ENCODE assay signal across 23 cellular contexts in the genomic region with DNA sequence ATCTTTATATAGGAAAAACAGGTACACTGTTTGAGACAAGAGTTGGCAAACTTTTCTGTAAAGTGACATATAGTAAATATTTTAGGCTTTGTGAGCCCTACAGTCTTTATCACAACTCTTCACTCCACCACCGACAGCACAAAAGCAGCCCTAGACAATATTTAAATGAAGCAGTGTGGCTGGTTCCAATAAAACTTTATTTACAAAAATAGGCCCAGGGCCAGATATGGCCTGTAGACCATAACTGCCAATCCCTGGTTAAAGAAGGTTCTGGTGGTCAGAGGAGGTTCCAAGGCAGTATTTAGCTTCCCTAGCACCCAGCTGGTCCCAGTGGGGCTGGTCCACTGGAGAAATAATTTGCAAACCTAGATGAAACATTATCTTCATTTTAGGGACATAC. TPM values are rescaled to one million over a fixed set of nuclear protein-coding genes. Genes with fewer than 3 reads are reported as not detected.
DNase-seq lines count a peak whose midpoint lies in the region; ATAC-seq, FAIRE-seq and TF ChIP-seq lines count a peak whose summit lies in the region.
"Had no signal": no experiment of that assay in that cellular context is flagged by ENCODE, and none has a peak within 500 bp of the region (broad histone marks: within the 10 kb centered on the region; RNA-seq: fewer than 3 reads in every experiment).

No MANE protein-coding gene starts in this region.

- ATAC-seq in HepG2, result no peak
- no peak for ATAC-seq in right lobe of liver
- ATAC-seq in central memory CD8-positive, alpha-beta T cell (replicated peaks; ENCODE audit: extremely low read depth, poor library complexity, severe bottlenecking), result no peak
- ATAC-seq in stimulated activated naive CD8-positive, alpha-beta T cell treated with anti-CD3 and anti-CD28 coated beads, Interleukin-15, amount 100 ng/mL, for 72 hours, result no peak
- no peak for ATAC-seq in left ventricle myocardium superior
- ATAC-seq: activated CD4-positive, CD25-positive, alpha-beta regulatory T cell treated with anti-CD3 and anti-CD28 coated beads, Interleukin-2, amount 50 U/mL, for 24 hours; HCT116; heart right ventricle; left lung had no signal

- peak overlapping the region; percentile 98 for H3K4me3 Mint-ChIP-seq in central memory CD8-positive, alpha-beta T cell
- peak overlapping the region; percentile 57 to 60 for H3K4me3 Mint-ChIP-seq in stimulated activated naive CD8-positive, alpha-beta T cell treated with anti-CD3 and anti-CD28 coated beads, Interleukin-15, amount 100 ng/mL, for 72 hours
- no peak overlapping the region for H3K4me3 Mint-ChIP-seq in HFFc6

- TF ChIP-seq POLR2A in HepG2 (IDR thresholded peaks at IDR 0.05; ENCODE audit: insufficient read depth in 1 of 2, low read depth in 2 of 2, low read length in 2 of 2) (no peak), right lobe of liver (IDR thresholded peaks at IDR 0.05) (no peak)

- H3K4me1 ChIP-seq in HepG2 (ENCODE audit: insufficient read depth, low read length) (peaks cover 24% of the 10 kb centered on the region), right lobe of liver (peaks cover 0 to 12% (median 0%) of the 10 kb centered on the region in 4 donors), Loucy (ENCODE audit: insufficient read depth, low read length, poor library complexity, severe bottlenecking) (peaks cover 73% of the 10 kb centered on the region)

- no peak for FAIRE-seq in HepG2 (lab: Jason Lieb, UNC)
- FAIRE-seq: GM18507, urothelium cell line had no signal

- H3K27me3 ChIP-seq in HepG2 (ENCODE audit: control insufficient read depth in 1 of 2, insufficient read depth in 2 of 2, low read length in 2 of 2) (no peaks in the 10 kb centered on the region), right lobe of liver (no peaks in the 10 kb centered on the region), Loucy (ENCODE audit: insufficient read depth, low read length, poor library complexity, severe bottlenecking) (no peaks in the 10 kb centered on the region)
- H3K27me3 ChIP-seq: colonic mucosa, heart right ventricle, left lung, neutrophil had no signal

- H3K79me2 ChIP-seq in HepG2 (ENCODE audit: insufficient read depth, low read length) (peaks cover 18% of the 10 kb centered on the region), Loucy (ENCODE audit: insufficient read depth, low read length) (peaks cover 86% of the 10 kb centered on the region)

- TF ChIP-seq CTCF in HepG2 (CRISPR knock-in tag; IDR thresholded peaks at IDR 0.05), result no peak
- no peak for TF ChIP-seq CTCF in right lobe of liver (IDR thresholded peaks at IDR 0.05)
- TF ChIP-seq CTCF in Loucy (conservative IDR thresholded peaks at IDR 0.05; ENCODE audit: low read length), result no peak
- no peak for TF ChIP-seq CTCF in HFFc6 (IDR thresholded peaks at IDR 0.05)
- no peak for TF ChIP-seq CTCF in RWPE1 (conservative IDR thresholded peaks at IDR 0.05; ENCODE audit: low read depth)

- peaks cover 83% of the 10 kb centered on the region for H3K4me1 Mint-ChIP-seq in central memory CD8-positive, alpha-beta T cell
- peaks cover 87% of the 10 kb centered on the region for H3K4me1 Mint-ChIP-seq in stimulated activated naive CD8-positive, alpha-beta T cell treated with anti-CD3 and anti-CD28 coated beads, Interleukin-15, amount 100 ng/mL, for 72 hours
- H3K4me1 Mint-ChIP-seq in HFFc6 (ENCODE audit: low read depth), result peaks cover 22% of the 10 kb centered on the region; the same call in 1 of the 2 replicates

- H3F3A ChIP-seq in Loucy (ENCODE audit: low read depth), result no peaks in the 10 kb centered on the region; the same call in 1 of the 2 replicates

- WGBS in HepG2 (ENCODE audit: low lambda C conversion rate), result 97% methylated on average over 1 of the region's 1 CpG
- WGBS in right lobe of liver (ENCODE audit: insufficient coverage, low coverage, low lambda C conversion rate, missing lambda C conversion rate), result 93% methylated on average over 1 of the region's 1 CpG

- H3K4me2 ChIP-seq in HepG2 (ENCODE audit: low read depth, low read length) (no peak overlapping the region), Loucy (ENCODE audit: low read depth, low read length, poor library complexity, severe bottlenecking) (peak overlapping the region; percentile 92)

- no peaks in the 10 kb centered on the region for H3K9me3 Mint-ChIP-seq in central memory CD8-positive, alpha-beta T cell
- H3K9me3 Mint-ChIP-seq in stimulated activated naive CD8-positive, alpha-beta T cell treated with anti-CD3 and anti-CD28 coated beads, Interleukin-15, amount 100 ng/mL, for 72 hours, result no peaks in the 10 kb centered on the region
- H3K9me3 Mint-ChIP-seq in HFFc6, result no peaks in the 10 kb centered on the region

- POLR2A ChIA-PET in HepG2 (lab: Yijun Ruan, JAX), result interaction anchor here (4.9 kb wide), 1 partner anchor 11 kb away, joined by 83 read pairs; no protein-coding TSS in a partner anchor
- POLR2A ChIA-PET in RWPE1 (lab: Yijun Ruan, JAX; ENCODE audit: low non-redundant PET), result no interaction called here

- H3K4me3 ChIP-seq in HepG2 (replicated peaks in 1 of 3; ENCODE audit: insufficient read depth in 1 of 3, low read depth in 2 of 3, low read length in 3 of 3) (no peak overlapping the region), right lobe of liver (no peak overlapping the region), Loucy (ENCODE audit: low read length, poor library complexity, severe bottlenecking) (peak overlapping the region; percentile 91)
- H3K4me3 ChIP-seq: colonic mucosa, heart right ventricle, left lung, SK-N-MC had no signal

- peaks cover 38% of the 10 kb centered on the region for H3K36me3 Mint-ChIP-seq in central memory CD8-positive, alpha-beta T cell (ENCODE audit: insufficient read depth)
- H3K36me3 Mint-ChIP-seq in HFFc6 (ENCODE audit: low read depth), result 0 out of 2 replicates have a peak, but pooled peaks cover 6% of the 10 kb centered on the region

- no peaks in the 10 kb centered on the region for H3K9me3 ChIP-seq in HepG2 (ENCODE audit: low read length)
- H3K9me3 ChIP-seq in right lobe of liver, result no peaks in the 10 kb centered on the region
- no peaks in the 10 kb centered on the region for H3K9me3 ChIP-seq in Loucy (ENCODE audit: insufficient read depth, low read depth, low read length)
- H3K9me3 ChIP-seq: colonic mucosa, heart right ventricle, left lung, neutrophil had no signal

- H3K9me2 ChIP-seq in Loucy (replicated peaks; ENCODE audit: low read depth, low read length), result no peaks in the 10 kb centered on the region

- H3K27ac ChIP-seq in HepG2 (ENCODE audit: extremely low read length, insufficient read depth, low read length) (no peak overlapping the region), right lobe of liver (no peak overlapping the region), RWPE1 (no peak overlapping the region)
- H3K27ac ChIP-seq: colonic mucosa, left lung, SK-N-MC had no signal

- peak overlapping the region; percentile 17 for H3K27ac Mint-ChIP-seq in central memory CD8-positive, alpha-beta T cell (ENCODE audit: low read depth)
- H3K27ac Mint-ChIP-seq in stimulated activated naive CD8-positive, alpha-beta T cell treated with anti-CD3 and anti-CD28 coated beads, Interleukin-15, amount 100 ng/mL, for 72 hours, result peak overlapping the region in 1 of 2 donors; percentile 49
- H3K27ac Mint-ChIP-seq in HFFc6, result no peak overlapping the region

- H2AFZ ChIP-seq in HepG2 (ENCODE audit: low read length) (no peak overlapping the region), Loucy (ENCODE audit: low read length) (no peak overlapping the region)

- H3K27me3 Mint-ChIP-seq in central memory CD8-positive, alpha-beta T cell, result no peaks in the 10 kb centered on the region
- H3K27me3 Mint-ChIP-seq in stimulated activated naive CD8-positive, alpha-beta T cell treated with anti-CD3 and anti-CD28 coated beads, Interleukin-15, amount 100 ng/mL, for 72 hours, result no peaks in the 10 kb centered on the region
- H3K27me3 Mint-ChIP-seq in HFFc6 (ENCODE audit: insufficient read depth), result peaks cover 46% of the 10 kb centered on the region

- no TSS peak for BruUV-seq in HepG2 (replicated peaks; lab: Mats Ljungman, UMichigan)

- DNase-seq in HepG2 (ENCODE audit: low spot score) (no peak), right lobe of liver (no peak), left ventricle myocardium superior (no peak), HFFc6 (no peak), RWPE1 (ENCODE audit: low spot score) (no peak)
- DNase-seq in central memory CD8-positive, alpha-beta T cell (ENCODE audit: low spot score in 2 of 2), result no peak
- no peak for DNase-seq in stimulated activated naive CD8-positive, alpha-beta T cell treated with anti-CD3 and anti-CD28 coated beads, Interleukin-15, amount 100 ng/mL, for 72 hours
- DNase-seq: activated CD8-positive, alpha-beta memory T cell treated with anti-CD3 and anti-CD28 coated beads, Interleukin-2, amount 50 U/mL, for 48 hours; colonic mucosa; heart right ventricle; left lung; NCI-H1105; NCI-H2081; NCI-H446 treated with DMSO at 0.1 percent for 48 hours; NK-92 treated with Interleukin-12 subunit alpha and Interleukin-12 subunit beta, amount 100 ng/mL, for 24 hours; stimulated activated CD4-positive, alpha-beta T cell treated with anti-CD3 and anti-CD28 coated beads, Interleukin-4, amount 100 ng/mL, for 4 hours had no signal

- TF ChIP-seq EP300 in HepG2 (IDR thresholded peaks at IDR 0.05; ENCODE audit: low read depth in 2 of 2, low read length in 2 of 2) (no peak), HepG2 (CRISPR knock-in tag; IDR thresholded peaks at IDR 0.05; ENCODE audit: borderline replicate concordance) (no peak)

- H3K9ac ChIP-seq in HepG2 (ENCODE audit: insufficient read depth, low read depth, low read length), result no peak overlapping the region
- peak overlapping the region; percentile 95 for H3K9ac ChIP-seq in Loucy (ENCODE audit: low read depth, low read length, poor library complexity, severe bottlenecking)

- no peaks in the 10 kb centered on the region for H4K20me1 ChIP-seq in HepG2 (ENCODE audit: insufficient read depth, low read length)
- H4K20me1 ChIP-seq in Loucy (ENCODE audit: insufficient read depth, low read length, poor library complexity, severe bottlenecking), result peaks cover 79% of the 10 kb centered on the region

- intact Hi-C loops in HepG2 (cut with micrococcal nuclease; ENCODE audit: unreplicated experiment), result no loop called here
- intact Hi-C loops in right lobe of liver (cut with DNase I), result no loop called here
- intact Hi-C loops in left ventricle myocardium superior (cut with micrococcal nuclease), result no loop called here

- CTCF ChIA-PET in HepG2 (lab: Yijun Ruan, JAX; ENCODE audit: low intra/inter-chr PET ratio, low total read pairs), result no interaction called here
- CTCF ChIA-PET in RWPE1 (lab: Yijun Ruan, JAX), result no interaction called here

- TF ChIP-seq RAD21 in HepG2 (CRISPR knock-in tag; IDR thresholded peaks at IDR 0.05), result no peak

- H3K36me3 ChIP-seq in HepG2 (replicated peaks in 1 of 2; ENCODE audit: control insufficient read depth in 1 of 2, insufficient read depth in 2 of 2, low read length in 2 of 2), result peaks cover 3% of the 10 kb centered on the region in 2 experiments; a peak in 1 of 5 replicates
- no peaks in the 10 kb centered on the region for H3K36me3 ChIP-seq in right lobe of liver
- H3K36me3 ChIP-seq in Loucy (ENCODE audit: insufficient read depth, low read length), result peaks cover 6% of the 10 kb centered on the region; the same call in 1 of the 2 replicates
- H3K36me3 ChIP-seq: colonic mucosa had no signal

- in situ Hi-C loops in HepG2 (cut with HindIII; ENCODE audit: extremely low pct_ligation_motif_present, low pct_unique_long_range_greater_than_20kb), result no loop called here

RNA-seq across cellular contexts. Expression of a gene that starts 3.6 kb away (rescaled TPM):
- 12.1 and 12.3 TPM in 2 replicates for total RNA-seq in HepG2 (2016; rRNA removed; fragmentation: Illumina TruSeq; extraction: Trizol)
- 10.9 and 12.0 TPM in 2 replicates for total RNA-seq in HepG2 (2016; cell fraction: cytosol; rRNA removed; fragmentation: Illumina TruSeq; extraction: Trizol; ENCODE audit: low read depth)
- 9.9 and 12.6 TPM in 2 replicates for total RNA-seq in HepG2 (2016; cell fraction: insoluble cytoplasmic fraction; rRNA removed; fragmentation: Illumina TruSeq; extraction: Trizol)
- 21.3 and 21.9 TPM in 2 replicates for total RNA-seq in HepG2 (2016; cell fraction: membrane; rRNA removed; fragmentation: Illumina TruSeq; extraction: Trizol)
- 8.1 and 8.9 TPM in 2 replicates for total RNA-seq in HepG2 (2016; cell fraction: nucleus; rRNA removed; fragmentation: Illumina TruSeq; extraction: Trizol)
- 19.8 and 22.0 TPM in 2 replicates for polyA plus RNA-seq in HepG2 (2011; rRNA removed)
- 11.4 and 15.9 TPM in 2 replicates for polyA plus RNA-seq in HepG2 (2011; cell fraction: cytosol; rRNA removed)
- polyA plus RNA-seq in HepG2 (2011; cell fraction: nucleus; rRNA removed), result 17.2 and 20.5 TPM in 2 replicates
- 11.3 and 12.2 TPM in 2 replicates for polyA plus RNA-seq in HepG2 (2012)
- 19.0 and 20.2 TPM in 2 replicates for polyA plus RNA-seq in HepG2 (2016; cell fraction: cytosol; fragmentation: Illumina TruSeq; extraction: Trizol; ENCODE audit: low read depth)
- 19.2 and 23.6 TPM in 2 replicates for polyA plus RNA-seq in HepG2 (2016; cell fraction: insoluble cytoplasmic fraction; fragmentation: Illumina TruSeq; extraction: Trizol; ENCODE audit: low read depth)
- polyA plus RNA-seq in HepG2 (2016; cell fraction: membrane; fragmentation: Illumina TruSeq; extraction: Trizol; ENCODE audit: low read depth), result 28.9 and 33.3 TPM in 2 replicates
- polyA plus RNA-seq in HepG2 (2016; cell fraction: nucleus; fragmentation: Illumina TruSeq; extraction: Trizol; ENCODE audit: insufficient read depth, low read depth), result 20.1 and 22.1 TPM in 2 replicates
- polyA minus RNA-seq in HepG2 (2011; rRNA and poly(A)+ RNA removed; ENCODE audit: low replicate concordance), result 32.1 TPM in 1 of 2 replicates, not detected in the other
- polyA minus RNA-seq in HepG2 (2011; cell fraction: cytosol; rRNA and poly(A)+ RNA removed), result 6.7 and 8.0 TPM in 2 replicates
- 7.9 and 8.7 TPM in 2 replicates for polyA minus RNA-seq in HepG2 (2011; cell fraction: nucleus; rRNA and poly(A)+ RNA removed)
- total RNA-seq in right lobe of liver, result 1 to 10 TPM; 4.4 to 7.3 (median 5.9) TPM
- total RNA-seq in left ventricle myocardium superior, result 11.2 TPM
- 1 to 10 TPM in 1 of 6 experiments, under 1 TPM in 5; 0.23 to 1.1 (median 0.57) TPM for total RNA-seq in HFFc6 (2021; fragmentation: NEBNext Ultra II Directional; extraction: Animal tissue kit (Norgen Biotek cat#: 25700))

RNA-seq across cellular contexts. Expression of a gene that starts 28.2 kb away (rescaled TPM):
- total RNA-seq in HepG2 (2016; rRNA removed; fragmentation: Illumina TruSeq; extraction: Trizol), result 39.2 and 43.8 TPM in 2 replicates
- total RNA-seq in HepG2 (2016; cell fraction: cytosol; rRNA removed; fragmentation: Illumina TruSeq; extraction: Trizol; ENCODE audit: low read depth), result 7.5 and 9.1 TPM in 2 replicates
- 38.8 and 41.1 TPM in 2 replicates for total RNA-seq in HepG2 (2016; cell fraction: insoluble cytoplasmic fraction; rRNA removed; fragmentation: Illumina TruSeq; extraction: Trizol)
- total RNA-seq in HepG2 (2016; cell fraction: membrane; rRNA removed; fragmentation: Illumina TruSeq; extraction: Trizol), result 14.7 and 17.3 TPM in 2 replicates
- total RNA-seq in HepG2 (2016; cell fraction: nucleus; rRNA removed; fragmentation: Illumina TruSeq; extraction: Trizol), result 47.4 and 58.4 TPM in 2 replicates
- 17.2 and 21.2 TPM in 2 replicates for polyA plus RNA-seq in HepG2 (2011; rRNA removed)
- 11.2 and 13.2 TPM in 2 replicates for polyA plus RNA-seq in HepG2 (2011; cell fraction: cytosol; rRNA removed)
- 21.2 and 24.5 TPM in 2 replicates for polyA plus RNA-seq in HepG2 (2011; cell fraction: nucleus; rRNA removed)
- 16.5 and 22.9 TPM in 2 replicates for polyA plus RNA-seq in HepG2 (2012)
- 1.2 and 1.6 TPM in 2 replicates for polyA plus RNA-seq in HepG2 (2016; cell fraction: cytosol; fragmentation: Illumina TruSeq; extraction: Trizol; ENCODE audit: low read depth)
- polyA plus RNA-seq in HepG2 (2016; cell fraction: insoluble cytoplasmic fraction; fragmentation: Illumina TruSeq; extraction: Trizol; ENCODE audit: low read depth), result 35.8 and 38.8 TPM in 2 replicates
- polyA plus RNA-seq in HepG2 (2016; cell fraction: membrane; fragmentation: Illumina TruSeq; extraction: Trizol; ENCODE audit: low read depth), result 5.3 and 5.7 TPM in 2 replicates
- 32.7 and 33.9 TPM in 2 replicates for polyA plus RNA-seq in HepG2 (2016; cell fraction: nucleus; fragmentation: Illumina TruSeq; extraction: Trizol; ENCODE audit: insufficient read depth, low read depth)
- 35.4 and 40.6 TPM in 2 replicates for polyA minus RNA-seq in HepG2 (2011; rRNA and poly(A)+ RNA removed; ENCODE audit: low replicate concordance)
- polyA minus RNA-seq in HepG2 (2011; cell fraction: cytosol; rRNA and poly(A)+ RNA removed), result 20.4 and 21.7 TPM in 2 replicates
- 84.9 and 89.1 TPM in 2 replicates for polyA minus RNA-seq in HepG2 (2011; cell fraction: nucleus; rRNA and poly(A)+ RNA removed)
- total RNA-seq in right lobe of liver, result 10 to 100 TPM; 10.8 to 21.3 (median 15.2) TPM
- total RNA-seq in left ventricle myocardium superior, result 52.8 TPM
- total RNA-seq in HFFc6 (2021; fragmentation: NEBNext Ultra II Directional; extraction: Animal tissue kit (Norgen Biotek cat#: 25700)), result 10 to 100 TPM; 35.3 to 45.5 (median 36.5) TPM

RNA-seq across cellular contexts. Expression of a gene that starts 52.5 kb away (rescaled TPM):
- 67.0 and 113 TPM in 2 replicates for total RNA-seq in HepG2 (2016; rRNA removed; fragmentation: Illumina TruSeq; extraction: Trizol)
- total RNA-seq in HepG2 (2016; cell fraction: cytosol; rRNA removed; fragmentation: Illumina TruSeq; extraction: Trizol; ENCODE audit: low read depth), result 128 and 146 TPM in 2 replicates
- total RNA-seq in HepG2 (2016; cell fraction: insoluble cytoplasmic fraction; rRNA removed; fragmentation: Illumina TruSeq; extraction: Trizol), result 68.0 and 117 TPM in 2 replicates
- 115 and 123 TPM in 2 replicates for total RNA-seq in HepG2 (2016; cell fraction: membrane; rRNA removed; fragmentation: Illumina TruSeq; extraction: Trizol)
- total RNA-seq in HepG2 (2016; cell fraction: nucleus; rRNA removed; fragmentation: Illumina TruSeq; extraction: Trizol), result 105 and 117 TPM in 2 replicates
- polyA plus RNA-seq in HepG2 (2011; rRNA removed), result 83.6 and 99.6 TPM in 2 replicates
- polyA plus RNA-seq in HepG2 (2011; cell fraction: cytosol; rRNA removed), result 70.6 and 97.9 TPM in 2 replicates
- 79.1 and 84.2 TPM in 2 replicates for polyA plus RNA-seq in HepG2 (2011; cell fraction: nucleus; rRNA removed)
- polyA plus RNA-seq in HepG2 (2012), result 60.8 and 61.5 TPM in 2 replicates
- 123 and 149 TPM in 2 replicates for polyA plus RNA-seq in HepG2 (2016; cell fraction: cytosol; fragmentation: Illumina TruSeq; extraction: Trizol; ENCODE audit: low read depth)
- 70.3 and 81.2 TPM in 2 replicates for polyA plus RNA-seq in HepG2 (2016; cell fraction: insoluble cytoplasmic fraction; fragmentation: Illumina TruSeq; extraction: Trizol; ENCODE audit: low read depth)
- 114 and 119 TPM in 2 replicates for polyA plus RNA-seq in HepG2 (2016; cell fraction: membrane; fragmentation: Illumina TruSeq; extraction: Trizol; ENCODE audit: low read depth)
- polyA plus RNA-seq in HepG2 (2016; cell fraction: nucleus; fragmentation: Illumina TruSeq; extraction: Trizol; ENCODE audit: insufficient read depth, low read depth), result 186 and 193 TPM in 2 replicates
- polyA minus RNA-seq in HepG2 (2011; rRNA and poly(A)+ RNA removed; ENCODE audit: low replicate concordance), result 81.3 and 114 TPM in 2 replicates
- 27.6 and 41.2 TPM in 2 replicates for polyA minus RNA-seq in HepG2 (2011; cell fraction: cytosol; rRNA and poly(A)+ RNA removed)
- polyA minus RNA-seq in HepG2 (2011; cell fraction: nucleus; rRNA and poly(A)+ RNA removed), result 67.3 and 71.3 TPM in 2 replicates
- total RNA-seq in right lobe of liver, result 10 to 100 TPM; 31.7 to 80.0 (median 56.9) TPM
- total RNA-seq in left ventricle myocardium superior, result 61.5 TPM
- 100 to 1,000 TPM in 2 of 6 experiments, 10 to 100 TPM in 4; 78.2 to 117 (median 88.4) TPM for total RNA-seq in HFFc6 (2021; fragmentation: NEBNext Ultra II Directional; extraction: Animal tissue kit (Norgen Biotek cat#: 25700))
